In the genomic region with DNA sequence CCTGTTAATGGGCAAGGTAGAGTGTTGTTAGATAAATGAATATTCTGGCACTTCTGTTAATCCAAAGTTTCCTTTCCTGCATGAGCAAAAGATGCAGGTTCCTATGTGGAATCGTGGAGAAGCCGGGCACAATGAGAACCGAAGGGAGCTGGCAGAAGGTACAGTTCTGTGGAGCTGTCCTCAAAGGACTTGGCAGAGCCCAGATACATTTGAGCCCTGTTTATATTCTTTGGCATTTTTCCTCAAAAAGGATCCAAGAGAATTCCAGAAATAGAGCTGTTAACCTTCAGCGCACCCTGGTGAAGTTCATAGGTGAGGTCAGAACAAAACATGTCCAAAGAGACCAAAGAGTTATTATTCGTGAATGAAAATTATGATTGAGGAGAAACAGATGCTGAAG, we compare ENCODE assay signal across 28 cellular contexts. TPM values are rescaled to one million over a fixed set of nuclear protein-coding genes. Genes with fewer than 3 reads are reported as not detected.
"Had no signal": no experiment of that assay in that cellular context is flagged by ENCODE, and none has a peak within 500 bp of the region (broad histone marks: within the 10 kb centered on the region; RNA-seq: fewer than 3 reads in every experiment).

No MANE protein-coding gene starts in this region.

- H3K9me3 ChIP-seq: esophagus squamous epithelium, lower lobe of right lung, ovary, psoas muscle, spleen, thoracic aorta, tibial nerve, upper lobe of left lung had no signal

- DNase-seq: cortex of kidney; effector memory CD8-positive, alpha-beta T cell; erythroblast; esophagus squamous epithelium; hypothalamus; immature natural killer cell; islet precursor cell; kidney glomerular epithelial cell; left colon; left ventricle myocardium superior; lower lobe of right lung; natural killer cell; occipital lobe; ovary; posterior cingulate gyrus; psoas muscle; right cardiac atrium; spleen; stimulated activated CD4-positive, alpha-beta T cell treated with anti-CD3 and anti-CD28 coated beads, Interleukin-2, amount 100 ng/mL, for 48 hours; stimulated activated naive B cell treated with anti-CD40 and anti-IgM and Interleukin-4, amounts not matched to agents 10 μg/mL and 1 μg/mL and 100 μg/mL, for 72 hours; upper lobe of left lung had no signal

- ATAC-seq: effector memory CD8-positive, alpha-beta T cell; left colon; left ventricle myocardium superior; lower lobe of right lung; natural killer cell; psoas muscle; right cardiac atrium had no signal

- H3K9me3 Mint-ChIP-seq: effector memory CD8-positive, alpha-beta T cell; immature natural killer cell; natural killer cell; stimulated activated naive B cell treated with anti-CD40 and anti-IgM and Interleukin-4, amounts not matched to agents 10 μg/mL and 1 μg/mL and 100 μg/mL, for 72 hours; stimulated activated naive CD8-positive, alpha-beta T cell treated with anti-CD3 and anti-CD28 coated beads, Interleukin-15, Interleukin-2, amounts not matched to agents 100 ng/mL and 50 ng/mL, for 24 hours had no signal

- H3K27me3 ChIP-seq: ovary, tibial nerve had no signal

- H3K27ac ChIP-seq: esophagus squamous epithelium, lower lobe of right lung, ovary, psoas muscle, skin epidermis, spleen, thoracic aorta, tibial nerve, upper lobe of left lung had no signal

- H3K36me3 Mint-ChIP-seq: immature natural killer cell, natural killer cell had no signal

- H3K27ac Mint-ChIP-seq: immature natural killer cell; natural killer cell; stimulated activated naive CD8-positive, alpha-beta T cell treated with anti-CD3 and anti-CD28 coated beads, Interleukin-15, Interleukin-2, amounts not matched to agents 100 ng/mL and 50 ng/mL, for 24 hours had no signal

- H3K36me3 ChIP-seq: esophagus squamous epithelium, lower lobe of right lung, ovary, spleen, thoracic aorta, tibial nerve, upper lobe of left lung had no signal

- H3K4me3 Mint-ChIP-seq: effector memory CD8-positive, alpha-beta T cell; immature natural killer cell; natural killer cell; stimulated activated naive B cell treated with anti-CD40 and anti-IgM and Interleukin-4, amounts not matched to agents 10 μg/mL and 1 μg/mL and 100 μg/mL, for 72 hours; stimulated activated naive CD8-positive, alpha-beta T cell treated with anti-CD3 and anti-CD28 coated beads, Interleukin-15, Interleukin-2, amounts not matched to agents 100 ng/mL and 50 ng/mL, for 24 hours had no signal

- H3K4me3 ChIP-seq: esophagus squamous epithelium, lower lobe of right lung, ovary, psoas muscle, skin epidermis, spleen, thoracic aorta, tibial nerve, upper lobe of left lung had no signal

RNA-seq across cellular contexts. Expression of gene DLEU7, which starts 4.0 kb away (rescaled TPM):
- total RNA-seq: dermis microvascular lymphatic vessel endothelial cell, esophagus squamous epithelium, fibroblast of villous mesenchyme, left ventricle myocardium superior, renal cortical epithelial cell had no signal
- polyA plus RNA-seq: immature natural killer cell had no signal
